In genomic region chr4:97720869-97721432, GRCh38 we compare ENCODE assay signal across 10 cellular contexts.
DNase-seq lines count a peak whose midpoint lies in the region; ATAC-seq and TF ChIP-seq lines count a peak whose summit lies in the region.
"Had no signal": no experiment of that assay in that cellular context is flagged by ENCODE, and none has a peak within 500 bp of the region (broad histone marks: within the 10 kb centered on the region; RNA-seq: fewer than 3 reads in every experiment).

No MANE protein-coding gene starts in this region.

- H3K4me3 ChIP-seq in brain microvascular endothelial cell (ENCODE audit: low read depth, low read length) (no peak overlapping the region), vagina (no peak overlapping the region)
- H3K4me3 ChIP-seq: thoracic aorta had no signal

- no peak overlapping the region for H3K27ac ChIP-seq in brain microvascular endothelial cell
- no peak overlapping the region for H3K27ac ChIP-seq in vagina
- H3K27ac ChIP-seq: thoracic aorta had no signal

- H3K27ac Mint-ChIP-seq in nephron progenitor cell (no peak overlapping the region), immature natural killer cell (no peak overlapping the region)
- no peak overlapping the region for H3K27ac Mint-ChIP-seq in activated naive CD8-positive, alpha-beta T cell treated with anti-CD3 and anti-CD28 coated beads, Interleukin-2, amount 50 U/mL, for 24 hours
- H3K27ac Mint-ChIP-seq: activated naive CD8-positive, alpha-beta T cell treated with anti-CD3 and anti-CD28 coated beads for 36 hours had no signal

- TF ChIP-seq POLR2A in vagina (IDR thresholded peaks at IDR 0.05): no peak

- no peaks in the 10 kb centered on the region for H3K4me1 ChIP-seq in vagina

- no peaks in the 10 kb centered on the region for H3K9me3 ChIP-seq in vagina
- H3K9me3 ChIP-seq: thoracic aorta had no signal

- H3K27me3 ChIP-seq in brain microvascular endothelial cell (replicated peaks) (no peaks in the 10 kb centered on the region), vagina (no peaks in the 10 kb centered on the region)

- H3K36me3 ChIP-seq in brain microvascular endothelial cell (replicated peaks) (no peaks in the 10 kb centered on the region), vagina (no peaks in the 10 kb centered on the region)
- H3K36me3 ChIP-seq: thoracic aorta had no signal

- H3K4me3 Mint-ChIP-seq in nephron progenitor cell (no peak overlapping the region), immature natural killer cell (no peak overlapping the region)
- no peak overlapping the region for H3K4me3 Mint-ChIP-seq in activated naive CD8-positive, alpha-beta T cell treated with anti-CD3 and anti-CD28 coated beads, Interleukin-2, amount 50 U/mL, for 24 hours
- H3K4me3 Mint-ChIP-seq: activated naive CD8-positive, alpha-beta T cell treated with anti-CD3 and anti-CD28 coated beads for 36 hours had no signal

- H3K9me3 Mint-ChIP-seq in nephron progenitor cell (no peaks in the 10 kb centered on the region), immature natural killer cell (peaks cover 0 to 18% (median 2%) of the 10 kb centered on the region in 6 donors)
- no peaks in the 10 kb centered on the region for H3K9me3 Mint-ChIP-seq in activated naive CD8-positive, alpha-beta T cell treated with anti-CD3 and anti-CD28 coated beads, Interleukin-2, amount 50 U/mL, for 24 hours
- H3K9me3 Mint-ChIP-seq: activated naive CD8-positive, alpha-beta T cell treated with anti-CD3 and anti-CD28 coated beads for 36 hours had no signal

- no peak for ATAC-seq in activated naive CD8-positive, alpha-beta T cell treated with anti-CD3 and anti-CD28 coated beads, Interleukin-2, amount 50 U/mL, for 24 hours

- H3K27me3 Mint-ChIP-seq in nephron progenitor cell (ENCODE audit: low read depth, poor library complexity) (no peaks in the 10 kb centered on the region), immature natural killer cell (ENCODE audit: low read depth in 3 of 3) (no peaks in the 10 kb centered on the region)
- H3K27me3 Mint-ChIP-seq in activated naive CD8-positive, alpha-beta T cell treated with anti-CD3 and anti-CD28 coated beads, Interleukin-2, amount 50 U/mL, for 24 hours: no peaks in the 10 kb centered on the region
- H3K27me3 Mint-ChIP-seq: activated naive CD8-positive, alpha-beta T cell treated with anti-CD3 and anti-CD28 coated beads for 36 hours had no signal

- TF ChIP-seq CTCF in brain microvascular endothelial cell (IDR thresholded peaks at IDR 0.05; ENCODE audit: low read depth, low read length, missing control alignments) (peak; percentile 18), nephron progenitor cell (IDR thresholded peaks at IDR 0.05) (peak; percentile 14), vagina (IDR thresholded peaks at IDR 0.05) (no peak)

- in situ Hi-C loops in brain microvascular endothelial cell (cut with HindIII; ENCODE audit: low pct_ligation_motif_present, low sequenced_read_pairs): no loop called here

- DNase-seq in DMS53 treated with DMSO at 0.1 percent for 48 hours (lab: John Stamatoyannopoulos, UW; ENCODE audit: unreplicated experiment): peak; percentile 73
- peak; percentile 51 for DNase-seq in NCI-H1417 treated with DMSO at 0.1 percent for 48 hours (lab: John Stamatoyannopoulos, UW)
- DNase-seq in brain microvascular endothelial cell: peak; percentile 59
- no peak for DNase-seq in nephron progenitor cell
- DNase-seq in activated naive CD8-positive, alpha-beta T cell treated with anti-CD3 and anti-CD28 coated beads, Interleukin-2, amount 50 U/mL, for 24 hours: no peak
- no peak for DNase-seq in vagina (ENCODE audit: extremely low spot score in 2 of 2)
- no peak for DNase-seq in SIG-M5 treated with dmso at 0.1 percent for 504 hours (lab: John Stamatoyannopoulos, UW; ENCODE audit: unreplicated experiment)
- no peak for DNase-seq in immature natural killer cell
- DNase-seq: activated naive CD8-positive, alpha-beta T cell treated with anti-CD3 and anti-CD28 coated beads for 36 hours had no signal

- intact Hi-C loops in vagina (cut with DNase I): no loop called here

- H3K4me1 Mint-ChIP-seq in nephron progenitor cell: no peaks in the 10 kb centered on the region
- H3K4me1 Mint-ChIP-seq in activated naive CD8-positive, alpha-beta T cell treated with anti-CD3 and anti-CD28 coated beads, Interleukin-2, amount 50 U/mL, for 24 hours: no peaks in the 10 kb centered on the region
- H3K4me1 Mint-ChIP-seq in immature natural killer cell: no peaks in the 10 kb centered on the region
- H3K4me1 Mint-ChIP-seq: activated naive CD8-positive, alpha-beta T cell treated with anti-CD3 and anti-CD28 coated beads for 36 hours had no signal

- H3K36me3 Mint-ChIP-seq in nephron progenitor cell (ENCODE audit: low read depth) (no peaks in the 10 kb centered on the region), immature natural killer cell (no peaks in the 10 kb centered on the region)
- H3K36me3 Mint-ChIP-seq in activated naive CD8-positive, alpha-beta T cell treated with anti-CD3 and anti-CD28 coated beads, Interleukin-2, amount 50 U/mL, for 24 hours (ENCODE audit: low read depth): no peaks in the 10 kb centered on the region
- H3K36me3 Mint-ChIP-seq: activated naive CD8-positive, alpha-beta T cell treated with anti-CD3 and anti-CD28 coated beads for 36 hours had no signal

Comparison
In these comparisons a context has a peak if more than half of its experiments do, and no peak if none do; other contexts are left out.
1. DNase-seq: peak in DMS53 treated with DMSO at 0.1 percent for 48 hours (single experiment), NCI-H1417 treated with DMSO at 0.1 percent for 48 hours (single experiment) and brain microvascular endothelial cell (single experiment); none in nephron progenitor cell (single experiment), activated naive CD8-positive, alpha-beta T cell treated with anti-CD3 and anti-CD28 coated beads, Interleukin-2, amount 50 U/mL, for 24 hours (single experiment), vagina (0 of 2), SIG-M5 treated with dmso at 0.1 percent for 504 hours (single experiment) and immature natural killer cell (0 of 3).
2. CTCF ChIP-seq: peak in brain microvascular endothelial cell (single experiment) and nephron progenitor cell (single experiment); none in vagina (0 of 3).